In the genomic region with DNA sequence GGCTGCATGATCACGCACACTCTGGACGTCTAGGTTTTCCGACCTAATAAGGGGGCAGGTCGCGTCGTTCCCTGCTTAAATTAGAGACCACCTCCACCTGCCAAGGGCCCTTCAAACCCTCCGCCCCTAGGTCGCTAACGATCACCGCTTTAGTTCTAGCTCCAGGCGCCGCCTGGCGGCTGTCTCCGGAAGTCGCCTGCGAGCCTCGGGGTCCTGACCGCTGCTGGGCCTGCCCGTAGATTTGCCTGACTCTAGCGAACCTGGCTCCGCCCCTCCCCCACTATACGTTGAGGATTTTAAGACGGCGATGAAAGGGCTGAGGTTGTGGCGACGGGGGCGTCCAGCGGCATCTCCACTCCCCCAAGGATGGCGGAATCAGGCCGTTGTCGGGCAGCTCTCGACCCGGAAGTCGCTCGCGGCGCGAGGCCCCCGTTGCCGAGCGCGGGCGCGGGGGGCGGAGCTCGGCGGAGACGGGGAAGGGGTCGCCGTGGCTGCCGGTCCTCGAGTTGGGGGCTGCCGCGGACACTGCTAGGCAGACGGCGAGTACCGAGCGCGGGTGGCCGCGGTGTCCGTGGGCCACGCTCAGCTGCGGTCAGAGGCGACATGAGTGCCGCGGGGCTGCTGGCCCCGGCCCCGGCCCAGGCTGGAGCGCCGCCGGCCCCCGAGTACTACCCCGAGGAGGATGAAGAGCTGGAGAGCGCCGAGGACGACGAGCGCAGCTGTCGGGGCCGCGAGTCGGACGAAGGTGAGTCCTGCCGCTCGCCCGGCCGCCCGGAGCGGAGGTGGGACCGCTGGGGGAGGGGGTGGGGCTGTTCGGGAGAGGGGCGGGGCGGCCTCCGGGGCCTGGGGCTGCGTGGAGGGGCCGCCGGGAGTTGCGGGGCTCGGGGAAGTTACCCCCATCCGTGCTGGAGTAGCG, we compare ENCODE assay signal across 1 cellular context.
TF ChIP-seq lines count a peak whose summit lies in the region.

A gene with protein sequence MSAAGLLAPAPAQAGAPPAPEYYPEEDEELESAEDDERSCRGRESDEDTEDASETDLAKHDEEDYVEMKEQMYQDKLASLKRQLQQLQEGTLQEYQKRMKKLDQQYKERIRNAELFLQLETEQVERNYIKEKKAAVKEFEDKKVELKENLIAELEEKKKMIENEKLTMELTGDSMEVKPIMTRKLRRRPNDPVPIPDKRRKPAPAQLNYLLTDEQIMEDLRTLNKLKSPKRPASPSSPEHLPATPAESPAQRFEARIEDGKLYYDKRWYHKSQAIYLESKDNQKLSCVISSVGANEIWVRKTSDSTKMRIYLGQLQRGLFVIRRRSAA (plus strand): TSS at position 467 of the 916 bp plus-strand sequence. CDS start 137 bp downstream, at position 604.

TF ChIP-seq in K562, 482 proteins besides CTCF, POLR2A, EP300 and RAD21 (continued from another document and continues in another):
- TF ChIP-seq, protein P1, sequence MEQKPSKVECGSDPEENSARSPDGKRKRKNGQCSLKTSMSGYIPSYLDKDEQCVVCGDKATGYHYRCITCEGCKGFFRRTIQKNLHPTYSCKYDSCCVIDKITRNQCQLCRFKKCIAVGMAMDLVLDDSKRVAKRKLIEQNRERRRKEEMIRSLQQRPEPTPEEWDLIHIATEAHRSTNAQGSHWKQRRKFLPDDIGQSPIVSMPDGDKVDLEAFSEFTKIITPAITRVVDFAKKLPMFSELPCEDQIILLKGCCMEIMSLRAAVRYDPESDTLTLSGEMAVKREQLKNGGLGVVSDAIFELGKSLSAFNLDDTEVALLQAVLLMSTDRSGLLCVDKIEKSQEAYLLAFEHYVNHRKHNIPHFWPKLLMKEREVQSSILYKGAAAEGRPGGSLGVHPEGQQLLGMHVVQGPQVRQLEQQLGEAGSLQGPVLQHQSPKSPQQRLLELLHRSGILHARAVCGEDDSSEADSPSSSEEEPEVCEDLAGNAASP (IDR thresholded peaks at IDR 0.05): no peak
- TF ChIP-seq, protein P2, sequence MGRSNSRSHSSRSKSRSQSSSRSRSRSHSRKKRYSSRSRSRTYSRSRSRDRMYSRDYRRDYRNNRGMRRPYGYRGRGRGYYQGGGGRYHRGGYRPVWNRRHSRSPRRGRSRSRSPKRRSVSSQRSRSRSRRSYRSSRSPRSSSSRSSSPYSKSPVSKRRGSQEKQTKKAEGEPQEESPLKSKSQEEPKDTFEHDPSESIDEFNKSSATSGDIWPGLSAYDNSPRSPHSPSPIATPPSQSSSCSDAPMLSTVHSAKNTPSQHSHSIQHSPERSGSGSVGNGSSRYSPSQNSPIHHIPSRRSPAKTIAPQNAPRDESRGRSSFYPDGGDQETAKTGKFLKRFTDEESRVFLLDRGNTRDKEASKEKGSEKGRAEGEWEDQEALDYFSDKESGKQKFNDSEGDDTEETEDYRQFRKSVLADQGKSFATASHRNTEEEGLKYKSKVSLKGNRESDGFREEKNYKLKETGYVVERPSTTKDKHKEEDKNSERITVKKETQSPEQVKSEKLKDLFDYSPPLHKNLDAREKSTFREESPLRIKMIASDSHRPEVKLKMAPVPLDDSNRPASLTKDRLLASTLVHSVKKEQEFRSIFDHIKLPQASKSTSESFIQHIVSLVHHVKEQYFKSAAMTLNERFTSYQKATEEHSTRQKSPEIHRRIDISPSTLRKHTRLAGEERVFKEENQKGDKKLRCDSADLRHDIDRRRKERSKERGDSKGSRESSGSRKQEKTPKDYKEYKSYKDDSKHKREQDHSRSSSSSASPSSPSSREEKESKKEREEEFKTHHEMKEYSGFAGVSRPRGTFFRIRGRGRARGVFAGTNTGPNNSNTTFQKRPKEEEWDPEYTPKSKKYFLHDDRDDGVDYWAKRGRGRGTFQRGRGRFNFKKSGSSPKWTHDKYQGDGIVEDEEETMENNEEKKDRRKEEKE (IDR thresholded peaks at IDR 0.05; ENCODE audit: borderline replicate concordance in 1 of 2, control insufficient read depth in 1 of 2, low read depth in 2 of 2, low read length in 1 of 2): peak in 1 of 2 experiments; percentile 40; a peak in 1 of 4 replicates
- TF ChIP-seq NELFE (IDR thresholded peaks at IDR 0.05; ENCODE audit: insufficient read depth, insufficient read length) (no peak), YBX1 (IDR thresholded peaks at IDR 0.05) (no peak), ZNF561 (CRISPR knock-in tag; conservative IDR thresholded peaks at IDR 0.05) (no peak), ZNF134 (CRISPR knock-in tag; conservative IDR thresholded peaks at IDR 0.05) (no peak), LEF1 (IDR thresholded peaks at IDR 0.05) (no peak), HIVEP1 (CRISPR knock-in tag; IDR thresholded peaks at IDR 0.05) (no peak), MCM5 (IDR thresholded peaks at IDR 0.05; ENCODE audit: low read depth) (no peak), MTA1 (IDR thresholded peaks at IDR 0.05; ENCODE audit: borderline replicate concordance) (peak; percentile 89), NFE2L1 (tag; IDR thresholded peaks at IDR 0.05; ENCODE audit: borderline replicate concordance, low read depth) (no peak), ZBTB17 (CRISPR knock-in tag; IDR thresholded peaks at IDR 0.05) (peak; percentile 96), SPI1 (IDR thresholded peaks at IDR 0.05; ENCODE audit: borderline replicate concordance, low read depth, low read length) (no peak), PTRF (tag; IDR thresholded peaks at IDR 0.05) (no peak), NBN (IDR thresholded peaks at IDR 0.05; ENCODE audit: low read depth) (no peak), MXI1 (IDR thresholded peaks at IDR 0.05; ENCODE audit: low read depth, low read length) (no peak), FOXJ3 (CRISPR knock-in tag; IDR thresholded peaks at IDR 0.05) (no peak), RBM15 (IDR thresholded peaks at IDR 0.05; ENCODE audit: insufficient read depth, low read length) (no peak), ADNP (tag; IDR thresholded peaks at IDR 0.05) (no peak), HDAC3 (IDR thresholded peaks at IDR 0.05; ENCODE audit: borderline replicate concordance, partially characterized antibody) (no peak), ZNF140 (CRISPR knock-in tag; IDR thresholded peaks at IDR 0.05) (no peak), ERF (CRISPR knock-in tag; IDR thresholded peaks at IDR 0.05) (0 out of 2 replicates have a peak, but pooled peaks have one; percentile 70), ATF7 (IDR thresholded peaks at IDR 0.05) (peak; percentile 72), EZH2 (IDR thresholded peaks at IDR 0.05; ENCODE audit: borderline replicate concordance, low read depth, low read length) (no peak), MAZ (CRISPR knock-in tag; conservative IDR thresholded peaks at IDR 0.05 in 1 of 2, IDR thresholded peaks at IDR 0.05 in 1 of 2) (peak; percentile 71 to 85), MTA2 (IDR thresholded peaks at IDR 0.05; ENCODE audit: low read depth) (no peak), NFYB (IDR thresholded peaks at IDR 0.05; ENCODE audit: extremely low read depth, insufficient read length) (no peak), HMGN3 (IDR thresholded peaks at IDR 0.05; ENCODE audit: borderline replicate concordance, extremely low read depth, insufficient read length, low read depth, low read length) (peak; percentile 46), CXXC5 (CRISPR knock-in tag; IDR thresholded peaks at IDR 0.05) (peak; percentile 80), PHF20 (IDR thresholded peaks at IDR 0.05; ENCODE audit: partially characterized antibody) (peak; percentile 87), HLTF (IDR thresholded peaks at IDR 0.05) (peak; percentile 20; the same call in 1 of the 2 replicates), SUPT5H (IDR thresholded peaks at IDR 0.05) (peak; percentile 65; the same call in 1 of the 2 replicates), RBM22 (IDR thresholded peaks at IDR 0.05; ENCODE audit: low read depth, low read length, poor library complexity, severe bottlenecking) (no peak), ZBTB8A (IDR thresholded peaks at IDR 0.05; ENCODE audit: partially characterized antibody) (no peak)
- TF ChIP-seq, protein P3, sequence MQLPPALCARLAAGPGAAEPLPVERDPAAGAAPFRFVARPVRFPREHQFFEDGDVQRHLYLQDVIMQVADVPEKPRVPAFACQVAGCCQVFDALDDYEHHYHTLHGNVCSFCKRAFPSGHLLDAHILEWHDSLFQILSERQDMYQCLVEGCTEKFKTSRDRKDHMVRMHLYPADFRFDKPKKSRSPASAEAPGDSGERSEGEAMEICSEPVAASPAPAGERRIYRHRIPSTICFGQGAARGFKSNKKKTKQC (CRISPR knock-in tag; IDR thresholded peaks at IDR 0.05): no peak; the same call in 1 of the 2 replicates
- TF ChIP-seq, protein P4, sequence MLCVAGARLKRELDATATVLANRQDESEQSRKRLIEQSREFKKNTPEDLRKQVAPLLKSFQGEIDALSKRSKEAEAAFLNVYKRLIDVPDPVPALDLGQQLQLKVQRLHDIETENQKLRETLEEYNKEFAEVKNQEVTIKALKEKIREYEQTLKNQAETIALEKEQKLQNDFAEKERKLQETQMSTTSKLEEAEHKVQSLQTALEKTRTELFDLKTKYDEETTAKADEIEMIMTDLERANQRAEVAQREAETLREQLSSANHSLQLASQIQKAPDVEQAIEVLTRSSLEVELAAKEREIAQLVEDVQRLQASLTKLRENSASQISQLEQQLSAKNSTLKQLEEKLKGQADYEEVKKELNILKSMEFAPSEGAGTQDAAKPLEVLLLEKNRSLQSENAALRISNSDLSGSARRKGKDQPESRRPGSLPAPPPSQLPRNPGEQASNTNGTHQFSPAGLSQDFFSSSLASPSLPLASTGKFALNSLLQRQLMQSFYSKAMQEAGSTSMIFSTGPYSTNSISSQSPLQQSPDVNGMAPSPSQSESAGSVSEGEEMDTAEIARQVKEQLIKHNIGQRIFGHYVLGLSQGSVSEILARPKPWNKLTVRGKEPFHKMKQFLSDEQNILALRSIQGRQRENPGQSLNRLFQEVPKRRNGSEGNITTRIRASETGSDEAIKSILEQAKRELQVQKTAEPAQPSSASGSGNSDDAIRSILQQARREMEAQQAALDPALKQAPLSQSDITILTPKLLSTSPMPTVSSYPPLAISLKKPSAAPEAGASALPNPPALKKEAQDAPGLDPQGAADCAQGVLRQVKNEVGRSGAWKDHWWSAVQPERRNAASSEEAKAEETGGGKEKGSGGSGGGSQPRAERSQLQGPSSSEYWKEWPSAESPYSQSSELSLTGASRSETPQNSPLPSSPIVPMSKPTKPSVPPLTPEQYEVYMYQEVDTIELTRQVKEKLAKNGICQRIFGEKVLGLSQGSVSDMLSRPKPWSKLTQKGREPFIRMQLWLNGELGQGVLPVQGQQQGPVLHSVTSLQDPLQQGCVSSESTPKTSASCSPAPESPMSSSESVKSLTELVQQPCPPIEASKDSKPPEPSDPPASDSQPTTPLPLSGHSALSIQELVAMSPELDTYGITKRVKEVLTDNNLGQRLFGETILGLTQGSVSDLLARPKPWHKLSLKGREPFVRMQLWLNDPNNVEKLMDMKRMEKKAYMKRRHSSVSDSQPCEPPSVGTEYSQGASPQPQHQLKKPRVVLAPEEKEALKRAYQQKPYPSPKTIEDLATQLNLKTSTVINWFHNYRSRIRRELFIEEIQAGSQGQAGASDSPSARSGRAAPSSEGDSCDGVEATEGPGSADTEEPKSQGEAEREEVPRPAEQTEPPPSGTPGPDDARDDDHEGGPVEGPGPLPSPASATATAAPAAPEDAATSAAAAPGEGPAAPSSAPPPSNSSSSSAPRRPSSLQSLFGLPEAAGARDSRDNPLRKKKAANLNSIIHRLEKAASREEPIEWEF (CRISPR knock-in tag; IDR thresholded peaks at IDR 0.05): no peak
- TF ChIP-seq, protein P5, sequence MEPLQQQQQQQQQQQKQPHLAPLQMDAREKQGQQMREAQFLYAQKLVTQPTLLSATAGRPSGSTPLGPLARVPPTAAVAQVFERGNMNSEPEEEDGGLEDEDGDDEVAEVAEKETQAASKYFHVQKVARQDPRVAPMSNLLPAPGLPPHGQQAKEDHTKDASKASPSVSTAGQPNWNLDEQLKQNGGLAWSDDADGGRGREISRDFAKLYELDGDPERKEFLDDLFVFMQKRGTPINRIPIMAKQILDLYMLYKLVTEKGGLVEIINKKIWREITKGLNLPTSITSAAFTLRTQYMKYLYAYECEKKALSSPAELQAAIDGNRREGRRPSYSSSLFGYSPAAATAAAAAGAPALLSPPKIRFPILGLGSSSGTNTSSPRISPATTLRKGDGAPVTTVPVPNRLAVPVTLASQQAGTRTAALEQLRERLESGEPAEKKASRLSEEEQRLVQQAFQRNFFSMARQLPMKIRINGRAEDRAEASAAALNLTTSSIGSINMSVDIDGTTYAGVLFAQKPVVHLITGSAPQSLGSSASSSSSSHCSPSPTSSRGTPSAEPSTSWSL (CRISPR knock-in tag; IDR thresholded peaks at IDR 0.05; ENCODE audit: borderline replicate concordance): no peak
- TF ChIP-seq, protein P6, sequence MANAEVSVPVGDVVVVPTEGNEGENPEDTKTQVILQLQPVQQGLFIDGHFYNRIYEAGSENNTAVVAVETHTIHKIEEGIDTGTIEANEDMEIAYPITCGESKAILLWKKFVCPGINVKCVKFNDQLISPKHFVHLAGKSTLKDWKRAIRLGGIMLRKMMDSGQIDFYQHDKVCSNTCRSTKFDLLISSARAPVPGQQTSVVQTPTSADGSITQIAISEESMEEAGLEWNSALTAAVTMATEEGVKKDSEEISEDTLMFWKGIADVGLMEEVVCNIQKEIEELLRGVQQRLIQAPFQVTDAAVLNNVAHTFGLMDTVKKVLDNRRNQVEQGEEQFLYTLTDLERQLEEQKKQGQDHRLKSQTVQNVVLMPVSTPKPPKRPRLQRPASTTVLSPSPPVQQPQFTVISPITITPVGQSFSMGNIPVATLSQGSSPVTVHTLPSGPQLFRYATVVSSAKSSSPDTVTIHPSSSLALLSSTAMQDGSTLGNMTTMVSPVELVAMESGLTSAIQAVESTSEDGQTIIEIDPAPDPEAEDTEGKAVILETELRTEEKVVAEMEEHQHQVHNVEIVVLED (CRISPR knock-in tag; IDR thresholded peaks at IDR 0.05): peak; percentile 63
- TF ChIP-seq, protein P7, sequence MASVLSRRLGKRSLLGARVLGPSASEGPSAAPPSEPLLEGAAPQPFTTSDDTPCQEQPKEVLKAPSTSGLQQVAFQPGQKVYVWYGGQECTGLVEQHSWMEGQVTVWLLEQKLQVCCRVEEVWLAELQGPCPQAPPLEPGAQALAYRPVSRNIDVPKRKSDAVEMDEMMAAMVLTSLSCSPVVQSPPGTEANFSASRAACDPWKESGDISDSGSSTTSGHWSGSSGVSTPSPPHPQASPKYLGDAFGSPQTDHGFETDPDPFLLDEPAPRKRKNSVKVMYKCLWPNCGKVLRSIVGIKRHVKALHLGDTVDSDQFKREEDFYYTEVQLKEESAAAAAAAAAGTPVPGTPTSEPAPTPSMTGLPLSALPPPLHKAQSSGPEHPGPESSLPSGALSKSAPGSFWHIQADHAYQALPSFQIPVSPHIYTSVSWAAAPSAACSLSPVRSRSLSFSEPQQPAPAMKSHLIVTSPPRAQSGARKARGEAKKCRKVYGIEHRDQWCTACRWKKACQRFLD (CRISPR knock-in tag; IDR thresholded peaks at IDR 0.05): no peak
- TF ChIP-seq, protein P8, sequence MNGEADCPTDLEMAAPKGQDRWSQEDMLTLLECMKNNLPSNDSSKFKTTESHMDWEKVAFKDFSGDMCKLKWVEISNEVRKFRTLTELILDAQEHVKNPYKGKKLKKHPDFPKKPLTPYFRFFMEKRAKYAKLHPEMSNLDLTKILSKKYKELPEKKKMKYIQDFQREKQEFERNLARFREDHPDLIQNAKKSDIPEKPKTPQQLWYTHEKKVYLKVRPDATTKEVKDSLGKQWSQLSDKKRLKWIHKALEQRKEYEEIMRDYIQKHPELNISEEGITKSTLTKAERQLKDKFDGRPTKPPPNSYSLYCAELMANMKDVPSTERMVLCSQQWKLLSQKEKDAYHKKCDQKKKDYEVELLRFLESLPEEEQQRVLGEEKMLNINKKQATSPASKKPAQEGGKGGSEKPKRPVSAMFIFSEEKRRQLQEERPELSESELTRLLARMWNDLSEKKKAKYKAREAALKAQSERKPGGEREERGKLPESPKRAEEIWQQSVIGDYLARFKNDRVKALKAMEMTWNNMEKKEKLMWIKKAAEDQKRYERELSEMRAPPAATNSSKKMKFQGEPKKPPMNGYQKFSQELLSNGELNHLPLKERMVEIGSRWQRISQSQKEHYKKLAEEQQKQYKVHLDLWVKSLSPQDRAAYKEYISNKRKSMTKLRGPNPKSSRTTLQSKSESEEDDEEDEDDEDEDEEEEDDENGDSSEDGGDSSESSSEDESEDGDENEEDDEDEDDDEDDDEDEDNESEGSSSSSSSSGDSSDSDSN (IDR thresholded peaks at IDR 0.05; ENCODE audit: borderline replicate concordance in 1 of 2, low read depth in 2 of 2, low read length in 2 of 2): no peak
